11 cellular contexts compared by ENCODE assay signal in the genomic region with DNA sequence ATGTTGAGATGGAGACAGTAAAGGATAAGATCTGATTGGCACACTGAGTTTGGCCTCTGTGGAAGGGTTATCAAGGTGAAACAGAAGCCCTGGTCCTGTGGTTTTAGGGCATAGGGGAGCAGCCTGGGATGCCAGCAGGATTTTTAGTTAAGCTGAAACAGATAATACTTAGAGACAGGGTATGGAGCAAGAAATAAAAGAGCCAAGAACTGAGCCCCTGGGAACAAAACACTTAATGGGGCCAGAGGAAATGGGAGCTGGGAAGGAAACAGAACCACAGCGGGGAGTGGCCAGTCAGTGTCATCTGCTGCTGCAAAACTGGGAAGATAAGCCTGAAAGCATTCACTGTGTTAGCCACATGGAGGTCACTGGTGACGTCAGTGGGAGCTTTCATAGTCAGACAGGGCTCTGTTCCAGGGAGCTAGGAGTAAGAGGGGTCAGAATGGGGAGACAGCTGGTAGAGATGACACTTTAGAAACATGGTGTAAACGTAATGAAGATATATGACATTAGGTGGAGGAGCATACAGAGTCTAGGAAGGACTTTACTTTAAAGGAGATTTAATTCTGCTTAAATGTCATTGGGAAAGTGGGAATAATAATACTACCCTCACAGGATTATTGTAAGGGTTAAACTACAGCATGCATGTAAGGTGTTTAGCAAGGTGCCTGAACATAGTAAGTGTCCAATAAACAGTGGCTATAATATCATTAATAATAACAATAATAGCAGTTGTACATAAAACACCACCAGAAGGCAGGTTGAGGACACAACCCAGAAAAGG.
DNase-seq lines count a peak whose midpoint lies in the region; ATAC-seq and TF ChIP-seq lines count a peak whose summit lies in the region.
"Had no signal": no experiment of that assay in that cellular context is flagged by ENCODE, and none has a peak within 500 bp of the region (broad histone marks: within the 10 kb centered on the region; RNA-seq: fewer than 3 reads in every experiment).

No MANE protein-coding gene starts in this region.

- no peaks in the 10 kb centered on the region for H3K27me3 ChIP-seq in RWPE2 (ENCODE audit: insufficient read depth, poor library complexity, severe bottlenecking)
- H3K27me3 ChIP-seq in HAP-1 (ENCODE audit: low read depth) = no peaks in the 10 kb centered on the region; the same call in 1 of the 2 replicates
- H3K27me3 ChIP-seq: esophagus muscularis mucosa had no signal

- H3K4me3 ChIP-seq in RWPE2 (ENCODE audit: severe bottlenecking) = no peak overlapping the region
- H3K4me3 ChIP-seq in HAP-1 = no peak overlapping the region
- H3K4me3 ChIP-seq: esophagus muscularis mucosa had no signal

- POLR2A ChIA-PET in WTC11 (lab: Charles Lee) = no interaction called here

- no peaks in the 10 kb centered on the region for H3K36me3 ChIP-seq in RWPE2 (ENCODE audit: low read depth)
- no peaks in the 10 kb centered on the region for H3K36me3 ChIP-seq in HAP-1 (replicated peaks)
- H3K36me3 ChIP-seq: esophagus muscularis mucosa had no signal

- peak; percentile 90 for DNase-seq in COLO829 (ENCODE audit: low spot score)
- DNase-seq in RWPE2 (ENCODE audit: low spot score) = no peak
- DNase-seq in fibroblast of peridontal ligament (ENCODE audit: extremely low read depth) = peak; percentile 4
- DNase-seq in neural crest cell (ENCODE audit: low read depth, low spot score) = peak; percentile 39
- no peak for DNase-seq in HAP-1 (ENCODE audit: low spot score in 2 of 2)
- no peak for DNase-seq in NCI-H187 treated with DMSO at 0.1 percent for 48 hours (lab: John Stamatoyannopoulos, UW)
- DNase-seq in WTC11 (ENCODE audit: low spot score) = no peak
- DNase-seq in NCI-H128 (lab: John Stamatoyannopoulos, UW; ENCODE audit: unreplicated experiment) = no peak
- DNase-seq: Calu3, NCI-H1048 had no signal

- CTCF ChIA-PET in WTC11 (lab: Charles Lee) = interaction anchor here (0.8 kb wide), 1 partner anchor 9 kb away, joined by 3 read pairs; no protein-coding TSS in a partner anchor

- TF ChIP-seq CTCF in RWPE2 (IDR thresholded peaks at IDR 0.05; ENCODE audit: poor library complexity, severe bottlenecking) (no peak), neural crest cell (conservative IDR thresholded peaks at IDR 0.05) (no peak), WTC11 (IDR thresholded peaks at IDR 0.05) (no peak)

- H3K9me3 ChIP-seq in RWPE2 (ENCODE audit: severe bottlenecking) = no peaks in the 10 kb centered on the region
- no peaks in the 10 kb centered on the region for H3K9me3 ChIP-seq in HAP-1
- H3K9me3 ChIP-seq: esophagus muscularis mucosa had no signal

- no peak overlapping the region for H3K27ac ChIP-seq in RWPE2 (ENCODE audit: poor library complexity, severe bottlenecking)
- H3K27ac ChIP-seq: esophagus muscularis mucosa had no signal

- ATAC-seq in RWPE2 (ENCODE audit: low read depth) (peak; percentile 38; the same call in 1 of the 3 replicates), WTC11 (no peak; the same call in 1 of the 2 replicates)

- no peaks in the 10 kb centered on the region for H3K4me1 ChIP-seq in RWPE2 (ENCODE audit: insufficient read depth, poor library complexity, severe bottlenecking)
- no peaks in the 10 kb centered on the region for H3K4me1 ChIP-seq in HAP-1

- no peak overlapping the region for H3K4me3 Mint-ChIP-seq in neural crest cell
- H3K4me3 Mint-ChIP-seq in WTC11 = no peak overlapping the region

- no peak overlapping the region for H3K27ac Mint-ChIP-seq in neural crest cell (ENCODE audit: unreplicated experiment)
- H3K27ac Mint-ChIP-seq in WTC11 = no peak overlapping the region

- in situ Hi-C loops in HAP-1 (cut with MboI; ENCODE audit: low sequenced_read_pairs) = no loop called here

- H3K9me3 Mint-ChIP-seq in neural crest cell = no peaks in the 10 kb centered on the region
- no peaks in the 10 kb centered on the region for H3K9me3 Mint-ChIP-seq in WTC11

- H3K27me3 Mint-ChIP-seq in neural crest cell (ENCODE audit: low read depth) (no peaks in the 10 kb centered on the region), WTC11 (ENCODE audit: low read depth) (no peaks in the 10 kb centered on the region)

- H3K36me3 Mint-ChIP-seq in neural crest cell (ENCODE audit: low read depth) (no peaks in the 10 kb centered on the region), WTC11 (no peaks in the 10 kb centered on the region)

- H3K4me1 Mint-ChIP-seq in neural crest cell (peaks cover 15% of the 10 kb centered on the region), WTC11 (peaks cover 8% of the 10 kb centered on the region; the same call in 1 of the 2 replicates)

TF ChIP-seq in WTC11, 78 proteins besides CTCF, POLR2A, EP300 and RAD21:
- TF ChIP-seq NFATC4 (CRISPR knock-in tag; IDR thresholded peaks at IDR 0.05) (no peak), ZNF138 (CRISPR knock-in tag; conservative IDR thresholded peaks at IDR 0.05) (no peak), HMGA2 (CRISPR knock-in tag; IDR thresholded peaks at IDR 0.05) (no peak), ZNF317 (CRISPR knock-in tag; IDR thresholded peaks at IDR 0.05; ENCODE audit: borderline replicate concordance, low read depth) (no peak), NR1H2 (CRISPR knock-in tag; IDR thresholded peaks at IDR 0.05) (no peak)
- TF ChIP-seq, protein P1, sequence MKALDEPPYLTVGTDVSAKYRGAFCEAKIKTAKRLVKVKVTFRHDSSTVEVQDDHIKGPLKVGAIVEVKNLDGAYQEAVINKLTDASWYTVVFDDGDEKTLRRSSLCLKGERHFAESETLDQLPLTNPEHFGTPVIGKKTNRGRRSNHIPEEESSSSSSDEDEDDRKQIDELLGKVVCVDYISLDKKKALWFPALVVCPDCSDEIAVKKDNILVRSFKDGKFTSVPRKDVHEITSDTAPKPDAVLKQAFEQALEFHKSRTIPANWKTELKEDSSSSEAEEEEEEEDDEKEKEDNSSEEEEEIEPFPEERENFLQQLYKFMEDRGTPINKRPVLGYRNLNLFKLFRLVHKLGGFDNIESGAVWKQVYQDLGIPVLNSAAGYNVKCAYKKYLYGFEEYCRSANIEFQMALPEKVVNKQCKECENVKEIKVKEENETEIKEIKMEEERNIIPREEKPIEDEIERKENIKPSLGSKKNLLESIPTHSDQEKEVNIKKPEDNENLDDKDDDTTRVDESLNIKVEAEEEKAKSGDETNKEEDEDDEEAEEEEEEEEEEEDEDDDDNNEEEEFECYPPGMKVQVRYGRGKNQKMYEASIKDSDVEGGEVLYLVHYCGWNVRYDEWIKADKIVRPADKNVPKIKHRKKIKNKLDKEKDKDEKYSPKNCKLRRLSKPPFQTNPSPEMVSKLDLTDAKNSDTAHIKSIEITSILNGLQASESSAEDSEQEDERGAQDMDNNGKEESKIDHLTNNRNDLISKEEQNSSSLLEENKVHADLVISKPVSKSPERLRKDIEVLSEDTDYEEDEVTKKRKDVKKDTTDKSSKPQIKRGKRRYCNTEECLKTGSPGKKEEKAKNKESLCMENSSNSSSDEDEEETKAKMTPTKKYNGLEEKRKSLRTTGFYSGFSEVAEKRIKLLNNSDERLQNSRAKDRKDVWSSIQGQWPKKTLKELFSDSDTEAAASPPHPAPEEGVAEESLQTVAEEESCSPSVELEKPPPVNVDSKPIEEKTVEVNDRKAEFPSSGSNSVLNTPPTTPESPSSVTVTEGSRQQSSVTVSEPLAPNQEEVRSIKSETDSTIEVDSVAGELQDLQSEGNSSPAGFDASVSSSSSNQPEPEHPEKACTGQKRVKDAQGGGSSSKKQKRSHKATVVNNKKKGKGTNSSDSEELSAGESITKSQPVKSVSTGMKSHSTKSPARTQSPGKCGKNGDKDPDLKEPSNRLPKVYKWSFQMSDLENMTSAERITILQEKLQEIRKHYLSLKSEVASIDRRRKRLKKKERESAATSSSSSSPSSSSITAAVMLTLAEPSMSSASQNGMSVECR (CRISPR knock-in tag; IDR thresholded peaks at IDR 0.05; ENCODE audit: borderline replicate concordance) = no peak

Comparison
In these comparisons a context has a peak if more than half of its experiments do, and no peak if none do; other contexts are left out.
1. DNase-seq: peak in COLO829 (single experiment), fibroblast of peridontal ligament (single experiment) and neural crest cell (single experiment); none in RWPE2 (single experiment), HAP-1 (0 of 2), NCI-H187 treated with DMSO at 0.1 percent for 48 hours (single experiment), WTC11 (single experiment) and NCI-H128 (single experiment).